31 cellular contexts compared by ENCODE assay signal in the genomic region with DNA sequence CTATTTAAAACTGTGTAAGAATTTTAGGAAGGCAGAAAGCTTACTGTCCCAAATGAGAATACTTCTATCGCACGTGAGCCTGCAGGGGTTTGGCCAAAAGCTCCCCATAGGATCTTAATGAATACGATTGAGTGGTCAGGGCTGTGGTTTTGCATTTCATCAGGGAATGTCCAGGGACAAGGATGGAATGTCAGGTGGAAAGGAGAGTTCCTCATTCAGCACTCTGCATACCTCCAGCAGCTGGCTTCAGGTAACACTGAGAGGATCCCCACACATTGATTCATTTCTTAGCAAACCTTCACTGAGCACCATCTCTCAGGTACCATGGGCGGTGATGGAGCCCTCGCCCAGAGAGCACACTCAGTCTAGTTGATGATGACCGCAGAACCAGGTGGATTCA.
"Had no signal": no experiment of that assay in that cellular context is flagged by ENCODE, and none has a peak within 500 bp of the region (broad histone marks: within the 10 kb centered on the region; RNA-seq: fewer than 3 reads in every experiment).

No MANE protein-coding gene starts in this region.

- H3K27ac ChIP-seq: colonic mucosa, esophagus squamous epithelium, heart right ventricle, parathyroid adenoma, right lobe of liver, stomach, thyroid gland, vagina had no signal

- H3K27ac Mint-ChIP-seq: dendritic cell treated with granulocyte-macrophage colony-stimulating factor and Interleukin-4, amounts not matched to agents 40 ng/mL and 50 ng/mL, for 4 days; immature natural killer cell; memory B cell; natural killer cell treated with Interleukin-12 subunit alpha and Interleukin-12 subunit beta and Interleukin-15 and Interleukin-18, amount 100 ng/mL, for 72 hours; progenitor cell of endocrine pancreas had no signal

- DNase-seq: colonic mucosa; effector memory CD4-positive, alpha-beta T cell; erythroblast; esophagus squamous epithelium; foreskin melanocyte; glutamatergic neuron; heart right ventricle; hippocampal formation; immature natural killer cell; islet precursor cell; kidney glomerular epithelial cell; left ventricle myocardium superior; naive B cell; right lobe of liver; stimulated activated CD4-positive, alpha-beta T cell treated with anti-CD3 and anti-CD28 coated beads, Interleukin-12 subunit alpha, Interleukin-12 subunit beta, amount 100 ng/mL, for 4 hours; stimulated activated CD4-positive, alpha-beta T cell treated with anti-CD3 and anti-CD28 coated beads, Interleukin-1b, Interleukin-23, amount 100 ng/mL, for 48 hours; stimulated activated CD4-positive, alpha-beta T cell treated with anti-CD3 and anti-CD28 coated beads, Interleukin-4, amount 100 ng/mL, for 1 hour; stimulated activated CD8-positive, alpha-beta memory T cell treated with anti-CD3 and anti-CD28 coated beads, Interleukin-4, amount 100 ng/mL, for 48 hours; stimulated activated naive CD4-positive, alpha-beta T cell; stomach; thyroid gland; trophoblast cell had no signal

- H3K4me1 ChIP-seq: colonic mucosa, heart right ventricle, parathyroid adenoma, right lobe of liver had no signal

- H3K4me3 ChIP-seq: colonic mucosa, esophagus squamous epithelium, heart right ventricle, lung, right lobe of liver, smooth muscle cell, stomach, thyroid gland, vagina had no signal

- H3K4me3 Mint-ChIP-seq: dendritic cell treated with granulocyte-macrophage colony-stimulating factor and Interleukin-4, amounts not matched to agents 40 ng/mL and 50 ng/mL, for 4 days; immature natural killer cell; memory B cell; naive B cell; natural killer cell treated with Interleukin-12 subunit alpha and Interleukin-12 subunit beta and Interleukin-15 and Interleukin-18, amount 100 ng/mL, for 72 hours; neural crest cell had no signal

- H3K36me3 ChIP-seq: colonic mucosa, esophagus squamous epithelium, heart right ventricle, right lobe of liver, stomach, thyroid gland, vagina had no signal

- H3K36me3 Mint-ChIP-seq: immature natural killer cell; naive B cell; natural killer cell treated with Interleukin-12 subunit alpha and Interleukin-12 subunit beta and Interleukin-15 and Interleukin-18, amount 100 ng/mL, for 72 hours had no signal

- H3K9me3 ChIP-seq: colonic mucosa, esophagus squamous epithelium, heart right ventricle, right lobe of liver, stomach, thyroid gland, vagina had no signal

- H3K4me2 ChIP-seq: smooth muscle cell had no signal

- H2AFZ ChIP-seq: parathyroid adenoma had no signal

- H3K27me3 ChIP-seq: colonic mucosa, esophagus squamous epithelium, heart right ventricle, right lobe of liver, stomach, thyroid gland, vagina had no signal

- H3K4me1 Mint-ChIP-seq: immature natural killer cell had no signal

- H3K27me3 Mint-ChIP-seq: memory B cell; natural killer cell treated with Interleukin-12 subunit alpha and Interleukin-12 subunit beta and Interleukin-15 and Interleukin-18, amount 100 ng/mL, for 72 hours; progenitor cell of endocrine pancreas had no signal

- H3K79me2 ChIP-seq: parathyroid adenoma had no signal

- ATAC-seq: heart right ventricle; left ventricle myocardium superior; natural killer cell treated with Interleukin-12 subunit alpha and Interleukin-12 subunit beta and Interleukin-15 and Interleukin-18, amount 100 ng/mL, for 72 hours; right lobe of liver had no signal

- H3K9me3 Mint-ChIP-seq: dendritic cell treated with granulocyte-macrophage colony-stimulating factor and Interleukin-4, amounts not matched to agents 40 ng/mL and 50 ng/mL, for 4 days; immature natural killer cell; memory B cell; naive B cell; natural killer cell treated with Interleukin-12 subunit alpha and Interleukin-12 subunit beta and Interleukin-15 and Interleukin-18, amount 100 ng/mL, for 72 hours; neural crest cell had no signal
